Comparison of ENCODE assay signal across 2 cellular contexts in the genomic region with DNA sequence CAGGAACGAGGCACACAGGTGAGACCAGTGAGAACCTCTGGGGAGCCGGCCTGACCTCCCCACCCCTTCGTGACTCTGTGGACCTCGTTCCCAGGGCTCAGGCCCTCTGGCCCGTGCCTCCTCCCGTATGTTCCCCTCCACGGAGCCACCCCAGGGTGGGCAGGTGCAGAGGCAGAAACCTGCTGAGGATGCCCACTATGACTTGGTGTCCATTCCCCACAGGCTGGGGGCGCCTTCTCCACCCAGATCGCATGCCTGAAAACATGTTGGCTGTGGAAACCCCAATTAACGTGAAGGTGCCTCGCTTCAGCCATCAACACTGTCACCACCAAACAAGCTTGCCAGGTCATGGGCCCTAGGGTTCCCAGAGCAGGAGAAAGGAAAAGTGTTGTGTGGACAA.
TF ChIP-seq lines count a peak whose summit lies in the region.

No MANE protein-coding gene starts in this region.

TF ChIP-seq in WTC11, 78 proteins besides CTCF, POLR2A, EP300 and RAD21 (continues in another document):
- TF ChIP-seq, protein P1, sequence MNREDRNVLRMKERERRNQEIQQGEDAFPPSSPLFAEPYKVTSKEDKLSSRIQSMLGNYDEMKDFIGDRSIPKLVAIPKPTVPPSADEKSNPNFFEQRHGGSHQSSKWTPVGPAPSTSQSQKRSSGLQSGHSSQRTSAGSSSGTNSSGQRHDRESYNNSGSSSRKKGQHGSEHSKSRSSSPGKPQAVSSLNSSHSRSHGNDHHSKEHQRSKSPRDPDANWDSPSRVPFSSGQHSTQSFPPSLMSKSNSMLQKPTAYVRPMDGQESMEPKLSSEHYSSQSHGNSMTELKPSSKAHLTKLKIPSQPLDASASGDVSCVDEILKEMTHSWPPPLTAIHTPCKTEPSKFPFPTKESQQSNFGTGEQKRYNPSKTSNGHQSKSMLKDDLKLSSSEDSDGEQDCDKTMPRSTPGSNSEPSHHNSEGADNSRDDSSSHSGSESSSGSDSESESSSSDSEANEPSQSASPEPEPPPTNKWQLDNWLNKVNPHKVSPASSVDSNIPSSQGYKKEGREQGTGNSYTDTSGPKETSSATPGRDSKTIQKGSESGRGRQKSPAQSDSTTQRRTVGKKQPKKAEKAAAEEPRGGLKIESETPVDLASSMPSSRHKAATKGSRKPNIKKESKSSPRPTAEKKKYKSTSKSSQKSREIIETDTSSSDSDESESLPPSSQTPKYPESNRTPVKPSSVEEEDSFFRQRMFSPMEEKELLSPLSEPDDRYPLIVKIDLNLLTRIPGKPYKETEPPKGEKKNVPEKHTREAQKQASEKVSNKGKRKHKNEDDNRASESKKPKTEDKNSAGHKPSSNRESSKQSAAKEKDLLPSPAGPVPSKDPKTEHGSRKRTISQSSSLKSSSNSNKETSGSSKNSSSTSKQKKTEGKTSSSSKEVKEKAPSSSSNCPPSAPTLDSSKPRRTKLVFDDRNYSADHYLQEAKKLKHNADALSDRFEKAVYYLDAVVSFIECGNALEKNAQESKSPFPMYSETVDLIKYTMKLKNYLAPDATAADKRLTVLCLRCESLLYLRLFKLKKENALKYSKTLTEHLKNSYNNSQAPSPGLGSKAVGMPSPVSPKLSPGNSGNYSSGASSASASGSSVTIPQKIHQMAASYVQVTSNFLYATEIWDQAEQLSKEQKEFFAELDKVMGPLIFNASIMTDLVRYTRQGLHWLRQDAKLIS (CRISPR knock-in tag; IDR thresholded peaks at IDR 0.05; ENCODE audit: borderline replicate concordance) = no peak
- TF ChIP-seq JAZF1 (CRISPR knock-in tag; IDR thresholded peaks at IDR 0.05) (no peak), SP1 (CRISPR knock-in tag; conservative IDR thresholded peaks at IDR 0.05) (no peak), NR1H2 (CRISPR knock-in tag; IDR thresholded peaks at IDR 0.05) (no peak), ZNF423 (CRISPR knock-in tag; IDR thresholded peaks at IDR 0.05) (no peak), CREB1 (CRISPR knock-in tag; IDR thresholded peaks at IDR 0.05) (no peak), OVOL2 (CRISPR knock-in tag; IDR thresholded peaks at IDR 0.05; ENCODE audit: borderline replicate concordance) (no peak), ZNF232 (CRISPR knock-in tag; IDR thresholded peaks at IDR 0.05) (no peak), NR3C1 (CRISPR knock-in tag; conservative IDR thresholded peaks at IDR 0.05; ENCODE audit: low read depth) (no peak), FOXP1 (CRISPR knock-in tag; IDR thresholded peaks at IDR 0.05; ENCODE audit: borderline replicate concordance) (no peak), FOXJ3 (CRISPR knock-in tag; IDR thresholded peaks at IDR 0.05; ENCODE audit: borderline replicate concordance) (no peak)
- TF ChIP-seq, protein P2, sequence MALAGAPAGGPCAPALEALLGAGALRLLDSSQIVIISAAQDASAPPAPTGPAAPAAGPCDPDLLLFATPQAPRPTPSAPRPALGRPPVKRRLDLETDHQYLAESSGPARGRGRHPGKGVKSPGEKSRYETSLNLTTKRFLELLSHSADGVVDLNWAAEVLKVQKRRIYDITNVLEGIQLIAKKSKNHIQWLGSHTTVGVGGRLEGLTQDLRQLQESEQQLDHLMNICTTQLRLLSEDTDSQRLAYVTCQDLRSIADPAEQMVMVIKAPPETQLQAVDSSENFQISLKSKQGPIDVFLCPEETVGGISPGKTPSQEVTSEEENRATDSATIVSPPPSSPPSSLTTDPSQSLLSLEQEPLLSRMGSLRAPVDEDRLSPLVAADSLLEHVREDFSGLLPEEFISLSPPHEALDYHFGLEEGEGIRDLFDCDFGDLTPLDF (CRISPR knock-in tag; IDR thresholded peaks at IDR 0.05) = no peak
- TF ChIP-seq, protein P3, sequence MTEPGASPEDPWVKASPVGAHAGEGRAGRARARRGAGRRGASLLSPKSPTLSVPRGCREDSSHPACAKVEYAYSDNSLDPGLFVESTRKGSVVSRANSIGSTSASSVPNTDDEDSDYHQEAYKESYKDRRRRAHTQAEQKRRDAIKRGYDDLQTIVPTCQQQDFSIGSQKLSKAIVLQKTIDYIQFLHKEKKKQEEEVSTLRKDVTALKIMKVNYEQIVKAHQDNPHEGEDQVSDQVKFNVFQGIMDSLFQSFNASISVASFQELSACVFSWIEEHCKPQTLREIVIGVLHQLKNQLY (CRISPR knock-in tag; IDR thresholded peaks at IDR 0.05) = no peak
- TF ChIP-seq, protein P4, sequence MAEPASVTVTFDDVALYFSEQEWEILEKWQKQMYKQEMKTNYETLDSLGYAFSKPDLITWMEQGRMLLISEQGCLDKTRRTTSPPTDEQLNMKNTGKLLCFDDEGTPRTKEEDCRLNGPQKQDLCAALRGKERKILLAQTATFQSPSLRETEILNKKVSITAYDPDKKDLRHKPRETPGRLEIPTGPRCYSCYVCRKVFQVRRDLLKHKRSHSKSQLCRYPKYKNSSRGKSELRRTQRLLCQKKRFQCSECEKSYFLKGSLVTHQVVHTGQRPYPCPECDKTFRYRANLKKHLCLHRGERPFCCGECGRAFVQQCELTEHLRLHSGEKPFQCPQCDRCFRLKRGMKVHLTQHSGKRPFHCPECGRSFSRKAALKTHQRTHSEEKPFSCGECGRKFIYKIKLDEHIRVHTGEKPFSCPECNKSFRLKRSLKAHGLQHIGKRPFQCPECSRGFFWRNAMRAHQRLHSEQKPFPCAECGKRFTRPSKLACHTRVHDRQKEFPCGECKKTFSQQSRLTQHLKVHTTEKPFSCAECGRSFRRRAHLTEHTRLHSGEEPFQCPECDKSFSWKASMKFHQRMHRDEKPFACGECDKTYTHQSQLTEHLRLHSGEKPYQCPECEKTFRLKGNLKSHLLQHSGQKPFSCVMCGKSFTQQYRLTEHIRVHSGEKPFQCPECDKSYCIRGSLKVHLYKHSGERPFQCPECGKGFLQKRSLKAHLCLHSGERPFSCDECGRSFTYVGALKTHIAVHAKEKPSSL (CRISPR knock-in tag; conservative IDR thresholded peaks at IDR 0.05) = no peak
- TF ChIP-seq, protein P5, sequence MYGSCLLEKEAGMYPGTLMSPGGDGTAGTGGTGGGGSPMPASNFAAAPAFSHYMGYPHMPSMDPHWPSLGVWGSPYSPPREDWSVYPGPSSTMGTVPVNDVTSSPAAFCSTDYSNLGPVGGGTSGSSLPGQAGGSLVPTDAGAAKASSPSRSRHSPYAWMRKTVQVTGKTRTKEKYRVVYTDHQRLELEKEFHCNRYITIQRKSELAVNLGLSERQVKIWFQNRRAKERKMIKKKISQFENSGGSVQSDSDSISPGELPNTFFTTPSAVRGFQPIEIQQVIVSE (CRISPR knock-in tag; IDR thresholded peaks at IDR 0.05; ENCODE audit: borderline replicate concordance) = no peak

TF ChIP-seq in HepG2, 621 proteins besides CTCF, POLR2A, EP300 and RAD21:
- TF ChIP-seq STAG1 (CRISPR knock-in tag; IDR thresholded peaks at IDR 0.05) = peak; percentile 44
- TF ChIP-seq, protein P6, sequence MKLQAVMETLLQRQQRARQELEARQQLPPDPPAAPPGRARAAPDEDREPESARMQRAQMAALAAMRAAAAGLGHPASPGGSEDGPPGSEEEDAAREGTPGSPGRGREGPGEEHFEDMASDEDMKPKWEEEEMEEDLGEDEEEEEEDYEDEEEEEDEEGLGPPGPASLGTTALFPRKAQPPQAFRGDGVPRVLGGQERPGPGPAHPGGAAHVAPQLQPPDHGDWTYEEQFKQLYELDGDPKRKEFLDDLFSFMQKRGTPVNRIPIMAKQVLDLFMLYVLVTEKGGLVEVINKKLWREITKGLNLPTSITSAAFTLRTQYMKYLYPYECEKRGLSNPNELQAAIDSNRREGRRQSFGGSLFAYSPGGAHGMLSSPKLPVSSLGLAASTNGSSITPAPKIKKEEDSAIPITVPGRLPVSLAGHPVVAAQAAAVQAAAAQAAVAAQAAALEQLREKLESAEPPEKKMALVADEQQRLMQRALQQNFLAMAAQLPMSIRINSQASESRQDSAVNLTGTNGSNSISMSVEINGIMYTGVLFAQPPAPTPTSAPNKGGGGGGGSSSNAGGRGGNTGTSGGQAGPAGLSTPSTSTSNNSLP (IDR thresholded peaks at IDR 0.05; ENCODE audit: low read depth, low read length) = no peak
